ENCODE assay signal across 14 cellular contexts in the genomic region with DNA sequence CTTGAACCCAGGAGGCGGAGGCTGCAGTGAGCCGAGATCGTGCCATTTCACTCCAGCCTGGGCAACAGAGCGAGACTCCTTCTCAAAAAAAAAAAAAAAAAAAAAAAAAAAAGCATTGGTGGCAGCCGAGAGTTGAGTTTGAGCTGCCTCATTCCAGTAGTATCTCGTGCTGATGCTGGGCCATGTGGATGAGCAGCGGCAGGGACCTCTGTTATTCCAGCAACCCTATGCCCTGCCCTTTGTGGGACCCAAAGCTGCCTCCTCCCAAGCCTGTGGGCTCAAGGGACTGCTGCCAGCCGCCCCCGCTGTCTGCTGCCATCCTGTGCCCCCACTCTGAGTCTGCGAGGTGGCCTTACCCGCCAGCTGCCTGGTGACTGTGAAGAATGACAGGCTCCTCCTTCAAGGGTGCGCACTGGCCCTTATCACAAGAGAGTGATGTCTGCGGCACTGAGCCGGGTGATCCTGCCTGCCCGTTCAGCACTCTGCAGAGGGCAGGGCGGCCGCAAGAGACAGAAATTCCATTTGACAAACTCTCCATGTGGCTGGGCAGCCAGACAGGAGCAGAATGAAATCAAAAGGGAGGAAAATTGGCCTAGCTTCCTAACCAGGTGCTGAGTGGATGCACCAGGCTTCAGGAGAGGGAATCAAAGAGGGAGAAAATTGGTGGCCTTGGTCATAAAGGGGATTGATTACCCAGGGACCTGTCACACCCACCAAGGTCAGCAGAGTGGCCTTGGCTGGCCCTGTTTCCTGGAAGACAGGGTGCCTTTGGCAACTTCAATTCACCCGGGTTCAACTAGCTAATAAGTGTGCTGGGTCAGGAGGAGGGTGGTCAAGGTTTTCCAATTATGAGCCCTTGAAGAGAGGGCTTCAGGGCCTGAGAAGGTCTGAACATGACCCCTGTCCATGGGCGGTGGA.
DNase-seq lines count a peak whose midpoint lies in the region; ATAC-seq and TF ChIP-seq lines count a peak whose summit lies in the region.
"Had no signal": no experiment of that assay in that cellular context is flagged by ENCODE, and none has a peak within 500 bp of the region (broad histone marks: within the 10 kb centered on the region; RNA-seq: fewer than 3 reads in every experiment).

No MANE protein-coding gene starts in this region.

- intact Hi-C loops in adrenal gland (cut with DNase I): loop anchor here in 1 of 2 donors (10.0 kb wide), 1 partner anchor 61 kb away; a partner anchor contains a TSS
- intact Hi-C loops in right cardiac atrium (cut with DNase I): no loop called here
- intact Hi-C loops in prostate gland (cut with DNase I): no loop called here

- WGBS in adrenal gland, 4 donors: 55 to 60% (median 56%) methylated on average over 9 to 19 of the region's 19 CpGs
- WGBS in right cardiac atrium: 71% methylated on average over 19 of the region's 19 CpGs
- WGBS in prostate gland: 89% methylated on average over 19 of the region's 19 CpGs

- no peaks in the 10 kb centered on the region for H3K9me3 ChIP-seq in adrenal gland (replicated peaks in 1 of 3)
- no peaks in the 10 kb centered on the region for H3K9me3 ChIP-seq in right cardiac atrium (ENCODE audit: control insufficient read depth, low read length)
- H3K9me3 ChIP-seq in prostate gland: no peaks in the 10 kb centered on the region
- H3K9me3 ChIP-seq: neutrophil had no signal

- H3K4me3 ChIP-seq in adrenal gland (no peak overlapping the region), right cardiac atrium (ENCODE audit: low read length) (no peak overlapping the region), prostate gland (no peak overlapping the region)

- TF ChIP-seq POLR2A in adrenal gland (IDR thresholded peaks at IDR 0.05) (peak in 1 of 2 donors; percentile 69), prostate gland (IDR thresholded peaks at IDR 0.05) (no peak)

- TF ChIP-seq CTCF in adrenal gland (IDR thresholded peaks at IDR 0.05): peak in 4 of 6 experiments; percentile 8 to 43 (median 36)
- TF ChIP-seq CTCF in prostate gland (IDR thresholded peaks at IDR 0.05): no peak

- H3K27ac ChIP-seq in adrenal gland (peak overlapping the region; percentile 17 to 86 (median 63)), right cardiac atrium (ENCODE audit: low read length) (peak overlapping the region; percentile 57), prostate gland (no peak overlapping the region)
- H3K27ac ChIP-seq: neutrophil had no signal

- DNase-seq in NCI-H2227 treated with DMSO at 0.1 percent for 48 hours (lab: John Stamatoyannopoulos, UW): peak; percentile 18
- DNase-seq in adrenal gland: peak; percentile 63 to 93 (median 90)
- peak in 1 of 3 donors; percentile 60 for DNase-seq in right cardiac atrium
- peak; percentile 10 for DNase-seq in renal cortical epithelial cell (ENCODE audit: low read depth)
- no peak for DNase-seq in UCSD-AML1 (lab: John Stamatoyannopoulos, UW; ENCODE audit: unreplicated experiment)
- DNase-seq in GDM1 (lab: John Stamatoyannopoulos, UW): no peak
- no peak for DNase-seq in OCI-M2 (lab: John Stamatoyannopoulos, UW; ENCODE audit: unreplicated experiment)
- no peak for DNase-seq in prostate gland (ENCODE audit: low spot score)
- DNase-seq: activated CD8-positive, alpha-beta T cell treated with anti-CD3 and anti-CD28 coated beads, Interleukin-2, amount 10 ng/mL, durations not matched to agents 7 days and 5 days; aorta; dermis blood vessel endothelial cell; NCI-H2081 treated with DMSO at 0.1 percent for 48 hours; stimulated activated naive CD8-positive, alpha-beta T cell treated with anti-CD3 and anti-CD28 coated beads, Interleukin-15, Interleukin-2, amounts not matched to agents 100 U/mL and 50 U/mL, for 24 hours had no signal

- H3K36me3 ChIP-seq in adrenal gland (replicated peaks in 1 of 2) (no peaks in the 10 kb centered on the region), prostate gland (no peaks in the 10 kb centered on the region)
- H3K36me3 ChIP-seq: neutrophil had no signal

- ATAC-seq in right cardiac atrium: peak; percentile 62 to 64
- ATAC-seq: activated CD8-positive, alpha-beta T cell treated with anti-CD3 and anti-CD28 coated beads, Interleukin-2, amount 10 ng/mL, durations not matched to agents 7 days and 5 days; stimulated activated naive CD8-positive, alpha-beta T cell treated with anti-CD3 and anti-CD28 coated beads, Interleukin-15, Interleukin-2, amounts not matched to agents 100 U/mL and 50 U/mL, for 24 hours had no signal

- H3K27me3 ChIP-seq in adrenal gland: no peaks in the 10 kb centered on the region
- no peaks in the 10 kb centered on the region for H3K27me3 ChIP-seq in right cardiac atrium (ENCODE audit: control insufficient read depth, insufficient read depth)
- H3K27me3 ChIP-seq in prostate gland (replicated peaks; ENCODE audit: insufficient read depth): no peaks in the 10 kb centered on the region

- H3K4me1 ChIP-seq in adrenal gland (replicated peaks in 1 of 2) (peaks cover 0 to 35% of the 10 kb centered on the region in 2 donors), right cardiac atrium (ENCODE audit: control insufficient read depth, insufficient read depth, low read length) (peaks cover 3% of the 10 kb centered on the region), prostate gland (replicated peaks) (no peaks in the 10 kb centered on the region)

Comparison
In these comparisons a context has a peak if more than half of its experiments do, and no peak if none do; other contexts are left out.
1. DNase-seq: peak in NCI-H2227 treated with DMSO at 0.1 percent for 48 hours (single experiment), adrenal gland (7 of 7) and renal cortical epithelial cell (single experiment); none in UCSD-AML1 (single experiment), GDM1 (single experiment), OCI-M2 (single experiment) and prostate gland (single experiment).
2. H3K27ac ChIP-seq: peak in adrenal gland (5 of 5) and right cardiac atrium (single experiment); none in prostate gland (0 of 2).
3. CTCF ChIP-seq: peak in adrenal gland (4 of 6); none in prostate gland (0 of 4).